19 cellular contexts compared by ENCODE assay signal in the genomic region with DNA sequence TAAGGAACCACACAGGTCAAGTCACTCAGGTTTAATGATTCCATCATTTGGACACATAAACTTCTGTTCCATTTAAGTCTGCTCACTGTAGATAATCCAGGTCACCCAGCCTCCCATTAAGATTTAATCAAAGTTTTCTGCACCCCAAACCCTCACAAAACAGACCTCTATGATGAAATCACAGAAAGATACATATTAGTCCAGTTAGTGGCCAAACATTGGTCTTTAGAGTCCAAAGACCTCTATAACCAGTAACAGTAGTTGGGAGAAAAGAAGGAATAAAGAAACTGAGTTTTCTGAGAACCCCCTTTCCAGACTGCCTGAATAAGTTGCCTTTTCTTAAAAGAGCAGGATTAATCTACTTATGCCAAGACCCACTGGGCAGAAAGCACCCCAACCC. TPM values are rescaled to one million over a fixed set of nuclear protein-coding genes. Genes with fewer than 3 reads are reported as not detected.
DNase-seq lines count a peak whose midpoint lies in the region; ATAC-seq and TF ChIP-seq lines count a peak whose summit lies in the region.
"Had no signal": no experiment of that assay in that cellular context is flagged by ENCODE, and none has a peak within 500 bp of the region (broad histone marks: within the 10 kb centered on the region; RNA-seq: fewer than 3 reads in every experiment).

No MANE protein-coding gene starts in this region.

- peaks cover 64% of the 10 kb centered on the region for H3K4me1 Mint-ChIP-seq in CD4-positive, alpha-beta T cell (ENCODE audit: low read depth)

- H3K4me2 ChIP-seq in BLaER1 treated with 17β-estradiol and CSF1 and Interleukin-3, amounts not matched to agents 10 nM and 100 nM, result peak overlapping the region in 8 of 11 experiments; percentile 16 to 99 (median 39); a peak in 11 of 22 replicates
- peak overlapping the region; percentile 14; the same call in 1 of the 2 replicates for H3K4me2 ChIP-seq in OCI-LY7 (ENCODE audit: low read length)
- H3K4me2 ChIP-seq in neural cell (ENCODE audit: low read length), result peak overlapping the region; percentile 21
- H3K4me2 ChIP-seq: PC-9 had no signal

- intact Hi-C loops in CD4-positive, alpha-beta T cell (cut with DNase I, micrococcal nuclease), result loop anchor here in 1 of 2 experiments (10.0 kb wide), 3 partner anchors 186 to 1924 kb away; a partner anchor contains a TSS
- intact Hi-C loops in OCI-LY7 (cut with micrococcal nuclease; ENCODE audit: unreplicated experiment), result no loop called here

- no peak for DNase-seq in CD4-positive, alpha-beta T cell
- DNase-seq in OCI-LY7 (ENCODE audit: low spot score) (no peak), UCSD-AML1 (lab: John Stamatoyannopoulos, UW; ENCODE audit: unreplicated experiment) (no peak), germinal center (ENCODE audit: low spot score) (no peak), AML-193 (lab: John Stamatoyannopoulos, UW) (no peak)
- DNase-seq: C1 segment of cervical spinal cord, DMS79, Karpas-422, NCI-H1694, NCI-H2081, NCI-H2171 treated with DMSO at 0.1 percent for 48 hours, NCI-H526, PC-9, RPMI8226, SHP77 had no signal

- ATAC-seq in CD4-positive, alpha-beta T cell (ENCODE audit: poor library complexity), result no peak

- no peak for TF ChIP-seq CTCF in CD4-positive, alpha-beta T cell (IDR thresholded peaks at IDR 0.05)
- TF ChIP-seq CTCF in OCI-LY7 (conservative IDR thresholded peaks at IDR 0.05; ENCODE audit: low read length) (no peak), neural cell (IDR thresholded peaks at IDR 0.05; ENCODE audit: poor library complexity, severe bottlenecking) (no peak)

- H3K27ac ChIP-seq in BLaER1 treated with 17β-estradiol and CSF1 and Interleukin-3, amounts not matched to agents 10 nM and 100 nM, result no peak overlapping the region
- H3K27ac ChIP-seq in CD4-positive, alpha-beta T cell (ENCODE audit: low read depth, low read length), result no peak overlapping the region
- H3K27ac ChIP-seq in OCI-LY7 (ENCODE audit: low read depth, low read length, poor library complexity, severe bottlenecking) (no peak overlapping the region), neural cell (ENCODE audit: low read length) (no peak overlapping the region)
- H3K27ac ChIP-seq: PC-9, SK-N-MC had no signal

- H3K9me3 ChIP-seq in BLaER1 treated with 17β-estradiol and CSF1 and Interleukin-3, amounts not matched to agents 10 nM and 100 nM (replicated peaks in 1 of 11), result peaks cover 0 to 12% (median 0%) of the 10 kb centered on the region in 11 experiments; a peak in 3 of 22 replicates
- H3K9me3 ChIP-seq in CD4-positive, alpha-beta T cell (ENCODE audit: control insufficient read depth, low read length), result no peaks in the 10 kb centered on the region
- H3K9me3 ChIP-seq in OCI-LY7 (ENCODE audit: low read length) (no peaks in the 10 kb centered on the region), neural cell (ENCODE audit: low read length) (no peaks in the 10 kb centered on the region)

- CTCF ChIA-PET in CD4-positive, alpha-beta T cell (lab: Charles Lee), result no interaction called here
- CTCF ChIA-PET in OCI-LY7 (lab: Charles Lee; ENCODE audit: unreplicated experiment), result no interaction called here

- H3K27me3 ChIP-seq in BLaER1 treated with 17β-estradiol and CSF1 and Interleukin-3, amounts not matched to agents 10 nM and 100 nM, result no peaks in the 10 kb centered on the region
- H3K27me3 ChIP-seq in CD4-positive, alpha-beta T cell (ENCODE audit: control insufficient read depth, insufficient read depth, low read length), result no peaks in the 10 kb centered on the region
- H3K27me3 ChIP-seq in neural cell (ENCODE audit: insufficient read depth, low read depth, low read length), result no peaks in the 10 kb centered on the region

- no peak overlapping the region for H3K27ac Mint-ChIP-seq in CD4-positive, alpha-beta T cell

- no peak for TF ChIP-seq EP300 in neural cell (conservative IDR thresholded peaks at IDR 0.05; ENCODE audit: poor library complexity, severe bottlenecking)

- peaks cover 36 to 75% (median 55%) of the 10 kb centered on the region in 11 experiments; a peak in 21 of 22 replicates for H4K20me1 ChIP-seq in BLaER1 treated with 17β-estradiol and CSF1 and Interleukin-3, amounts not matched to agents 10 nM and 100 nM
- H4K20me1 ChIP-seq in OCI-LY7 (ENCODE audit: insufficient read depth, low read length) (peaks cover 18% of the 10 kb centered on the region; the same call in 1 of the 2 replicates), neural cell (ENCODE audit: insufficient read depth) (no peaks in the 10 kb centered on the region)

- H3K9ac ChIP-seq in BLaER1 treated with 17β-estradiol and CSF1 and Interleukin-3, amounts not matched to agents 10 nM and 100 nM, result no peak overlapping the region
- H3K9ac ChIP-seq in neural cell (ENCODE audit: low read length), result no peak overlapping the region

- H3K36me3 Mint-ChIP-seq in CD4-positive, alpha-beta T cell (ENCODE audit: low read depth), result peaks cover 77% of the 10 kb centered on the region

- BruUV-seq in OCI-LY7 (replicated peaks; lab: Mats Ljungman, UMichigan), result no TSS peak

- peaks cover 33 to 49% (median 43%) of the 10 kb centered on the region in 10 experiments for H3K4me1 ChIP-seq in BLaER1 treated with 17β-estradiol and CSF1 and Interleukin-3, amounts not matched to agents 10 nM and 100 nM
- peaks cover 18% of the 10 kb centered on the region for H3K4me1 ChIP-seq in OCI-LY7 (ENCODE audit: insufficient read depth, low read length, poor library complexity, severe bottlenecking)

- H2AFZ ChIP-seq in OCI-LY7 (ENCODE audit: low read length), result no peak overlapping the region
- no peak overlapping the region for H2AFZ ChIP-seq in neural cell (ENCODE audit: low read depth, low read length)
- H2AFZ ChIP-seq: PC-9 had no signal

- no peak for TF ChIP-seq RAD21 in neural cell (conservative IDR thresholded peaks at IDR 0.05)

- no peaks in the 10 kb centered on the region for H3K9me3 Mint-ChIP-seq in CD4-positive, alpha-beta T cell

- H3K27me3 Mint-ChIP-seq in CD4-positive, alpha-beta T cell, result no peaks in the 10 kb centered on the region

- H3K9me2 ChIP-seq in OCI-LY7 (ENCODE audit: insufficient read depth, low read length), result no peaks in the 10 kb centered on the region
- H3K9me2 ChIP-seq in neural cell (ENCODE audit: insufficient read depth, low read length), result no peaks in the 10 kb centered on the region

- peaks cover 52 to 75% (median 60%) of the 10 kb centered on the region in 11 experiments for H3K36me3 ChIP-seq in BLaER1 treated with 17β-estradiol and CSF1 and Interleukin-3, amounts not matched to agents 10 nM and 100 nM
- H3K36me3 ChIP-seq in OCI-LY7 (ENCODE audit: insufficient read depth, low read length) (peaks cover 33% of the 10 kb centered on the region), neural cell (ENCODE audit: insufficient read depth, low read length) (peaks cover 18% of the 10 kb centered on the region)

- no peaks in the 10 kb centered on the region for H3F3A ChIP-seq in neural cell (ENCODE audit: insufficient read depth, low read length, poor library complexity, severe bottlenecking)

- H3K79me2 ChIP-seq in OCI-LY7 (ENCODE audit: insufficient read depth, low read depth, low read length) (peaks cover 19% of the 10 kb centered on the region; the same call in 1 of the 2 replicates), neural cell (replicated peaks; ENCODE audit: insufficient read depth, low read length) (peaks cover 27% of the 10 kb centered on the region)

- H3K4me3 ChIP-seq in BLaER1 treated with 17β-estradiol and CSF1 and Interleukin-3, amounts not matched to agents 10 nM and 100 nM, result no peak overlapping the region
- H3K4me3 ChIP-seq in OCI-LY7 (ENCODE audit: low read depth, low read length, poor library complexity, severe bottlenecking), result no peak overlapping the region
- peak overlapping the region; percentile 98 for H3K4me3 ChIP-seq in neural cell (ENCODE audit: low read length)
- H3K4me3 ChIP-seq: PC-9, SK-N-MC had no signal

- peak overlapping the region; percentile 32 for H3K4me3 Mint-ChIP-seq in CD4-positive, alpha-beta T cell

- POLR2A ChIA-PET in CD4-positive, alpha-beta T cell (lab: Charles Lee), result no interaction called here
- POLR2A ChIA-PET in OCI-LY7 (lab: Charles Lee), result no interaction called here

TF ChIP-seq in neural cell, 6 proteins besides CTCF, POLR2A, EP300 and RAD21 (continues in another document):
- TF ChIP-seq SMC3 (conservative IDR thresholded peaks at IDR 0.05; ENCODE audit: poor library complexity) (no peak), POLR2AphosphoS5 (IDR thresholded peaks at IDR 0.05) (no peak), TAF1 (IDR thresholded peaks at IDR 0.05; ENCODE audit: low read depth) (no peak), EZH2 (IDR thresholded peaks at IDR 0.05; ENCODE audit: borderline replicate concordance, insufficient read depth, low read length, poor library complexity, severe bottlenecking) (no peak), MXI1 (conservative IDR thresholded peaks at IDR 0.05; ENCODE audit: poor library complexity, severe bottlenecking) (no peak)

RNA-seq across cellular contexts. Expression of a gene that starts 4.8 kb away (rescaled TPM):
- 10 to 100 TPM; 29.8 to 30.6 TPM for total RNA-seq in CD4-positive, alpha-beta T cell
- total RNA-seq in OCI-LY7 (2014; rRNA removed; shearing (Covaris generic)), result 13.3 and 15.1 TPM in 2 replicates
- total RNA-seq in OCI-LY7 (2022), result 17.0 and 18.3 TPM in 2 replicates
- polyA plus RNA-seq in neural cell, result 6.6 and 9.8 TPM in 2 replicates
- 31.8 and 34.6 TPM in 2 replicates for polyA minus RNA-seq in neural cell

RNA-seq across cellular contexts. Expression of a gene that starts 7.6 kb away (rescaled TPM):
- 10 to 100 TPM; 87.0 TPM for total RNA-seq in CD4-positive, alpha-beta T cell
- total RNA-seq in OCI-LY7 (2014; rRNA removed; shearing (Covaris generic)), result 162 and 165 TPM in 2 replicates
- total RNA-seq in OCI-LY7 (2022), result 149 and 151 TPM in 2 replicates
- polyA plus RNA-seq in neural cell, result 582 and 673 TPM in 2 replicates
- polyA minus RNA-seq in neural cell, result 181 and 184 TPM in 2 replicates

RNA-seq across cellular contexts. Expression of a gene that starts 12.9 kb away (rescaled TPM):
- total RNA-seq in CD4-positive, alpha-beta T cell, result 1 to 10 TPM; 5.6 to 6.3 TPM
- 0.32 and 3.0 TPM in 2 replicates for total RNA-seq in OCI-LY7 (2014; rRNA removed; shearing (Covaris generic))
- total RNA-seq in OCI-LY7 (2022), result 0.98 and 1.5 TPM in 2 replicates
- polyA plus RNA-seq in neural cell, result 5.0 and 6.6 TPM in 2 replicates
- 3.6 and 3.7 TPM in 2 replicates for polyA minus RNA-seq in neural cell
- total RNA-seq: MCF 10A had no signal

RNA-seq across cellular contexts. Expression of a gene that starts 37.3 kb away (rescaled TPM):
- not detected for total RNA-seq in CD4-positive, alpha-beta T cell
- not detected in 2 replicates for total RNA-seq in OCI-LY7 (2014; rRNA removed; shearing (Covaris generic))
- not detected in 2 replicates for total RNA-seq in OCI-LY7 (2022)
- not detected in 2 replicates for polyA plus RNA-seq in neural cell
- polyA minus RNA-seq in neural cell, result not detected in 2 replicates
- total RNA-seq: MCF 10A, PC-9 had no signal
